8 cellular contexts compared by ENCODE assay signal in genomic region chr20:48722002-48722731, GRCh38.
DNase-seq lines count a peak whose midpoint lies in the region; ATAC-seq, FAIRE-seq and TF ChIP-seq lines count a peak whose summit lies in the region.

No MANE protein-coding gene starts in this region.

- no peak for DNase-seq in activated CD4-positive, alpha-beta T cell treated with anti-CD3 and anti-CD28 coated beads, Interleukin-2, amount 10 ng/mL, durations not matched to agents 24 days and 14 days
- DNase-seq in activated CD4-positive, alpha-beta T cell treated with anti-CD3 and anti-CD28 coated beads for 4 hours: no peak
- no peak for DNase-seq in activated naive CD8-positive, alpha-beta T cell treated with anti-CD3 and anti-CD28 coated beads, Interleukin-2, amount 10 ng/mL, durations not matched to agents 7 days and 5 days
- DNase-seq in kidney: no peak
- DNase-seq in tibial artery: peak; percentile 82 to 87
- no peak for DNase-seq in mesenteric fat pad (ENCODE audit: low spot score)
- DNase-seq in GM19238 (ENCODE audit: insufficient read length, low spot score): no peak

- no peak for ATAC-seq in activated naive CD8-positive, alpha-beta T cell treated with anti-CD3 and anti-CD28 coated beads, Interleukin-2, amount 10 ng/mL, durations not matched to agents 7 days and 5 days (ENCODE audit: low read depth)
- no peak for ATAC-seq in GM18868 (IDR thresholded peaks at IDR 0.05; ENCODE audit: unreplicated experiment)

- H3K4me1 Mint-ChIP-seq in activated CD4-positive, alpha-beta T cell treated with anti-CD3 and anti-CD28 coated beads, Interleukin-2, amount 10 ng/mL, durations not matched to agents 24 days and 14 days: peaks cover 59% of the 10 kb centered on the region
- H3K4me1 Mint-ChIP-seq in activated naive CD8-positive, alpha-beta T cell treated with anti-CD3 and anti-CD28 coated beads, Interleukin-2, amount 10 ng/mL, durations not matched to agents 7 days and 5 days: peaks cover 72% of the 10 kb centered on the region

- FAIRE-seq in kidney (lab: Jason Lieb, UNC): no peak

- H3K4me1 ChIP-seq in kidney (ENCODE audit: control insufficient read depth in 1 of 2, insufficient read depth in 1 of 2, low read depth in 1 of 2, low read length in 2 of 2): peaks cover 4 to 16% of the 10 kb centered on the region in 2 donors
- peaks cover 6 to 90% (median 60%) of the 10 kb centered on the region in 4 donors for H3K4me1 ChIP-seq in tibial artery

- peak overlapping the region; percentile 56 for H3K27ac Mint-ChIP-seq in activated CD4-positive, alpha-beta T cell treated with anti-CD3 and anti-CD28 coated beads, Interleukin-2, amount 10 ng/mL, durations not matched to agents 24 days and 14 days
- peak overlapping the region; percentile 91 for H3K27ac Mint-ChIP-seq in activated naive CD8-positive, alpha-beta T cell treated with anti-CD3 and anti-CD28 coated beads, Interleukin-2, amount 10 ng/mL, durations not matched to agents 7 days and 5 days

- H3K4me3 Mint-ChIP-seq in activated CD4-positive, alpha-beta T cell treated with anti-CD3 and anti-CD28 coated beads, Interleukin-2, amount 10 ng/mL, durations not matched to agents 24 days and 14 days: no peak overlapping the region
- peak overlapping the region; percentile 57 for H3K4me3 Mint-ChIP-seq in activated naive CD8-positive, alpha-beta T cell treated with anti-CD3 and anti-CD28 coated beads, Interleukin-2, amount 10 ng/mL, durations not matched to agents 7 days and 5 days

- H3K36me3 ChIP-seq in kidney (ENCODE audit: control insufficient read depth in 1 of 2, insufficient read depth in 2 of 2, low read length in 2 of 2) (no peaks in the 10 kb centered on the region), tibial artery (no peaks in the 10 kb centered on the region)

- H3K27me3 Mint-ChIP-seq in activated CD4-positive, alpha-beta T cell treated with anti-CD3 and anti-CD28 coated beads, Interleukin-2, amount 10 ng/mL, durations not matched to agents 24 days and 14 days: no peaks in the 10 kb centered on the region
- no peaks in the 10 kb centered on the region for H3K27me3 Mint-ChIP-seq in activated naive CD8-positive, alpha-beta T cell treated with anti-CD3 and anti-CD28 coated beads, Interleukin-2, amount 10 ng/mL, durations not matched to agents 7 days and 5 days

- no peak overlapping the region for H3K4me3 ChIP-seq in kidney (ENCODE audit: low read length in 2 of 2)
- H3K4me3 ChIP-seq in tibial artery: no peak overlapping the region

- intact Hi-C loops in activated CD4-positive, alpha-beta T cell treated with anti-CD3 and anti-CD28 coated beads, Interleukin-2, amount 10 ng/mL, durations not matched to agents 24 days and 14 days (cut with micrococcal nuclease): no loop called here
- intact Hi-C loops in kidney (cut with DNase I) (no loop called here), tibial artery (cut with DNase I; ENCODE audit: low total_unique reads) (no loop called here)

- no peak for TF ChIP-seq CTCF in kidney (IDR thresholded peaks at IDR 0.05; ENCODE audit: borderline replicate concordance, extremely low read depth, insufficient read depth)
- TF ChIP-seq CTCF in tibial artery (IDR thresholded peaks at IDR 0.05): no peak

- H3K27ac ChIP-seq in kidney (ENCODE audit: low read depth in 2 of 2, low read length in 2 of 2) (peak overlapping the region; percentile 39 to 47), tibial artery (peak overlapping the region; percentile 88 to 89)

- H3K9me3 ChIP-seq in kidney (ENCODE audit: control insufficient read depth in 1 of 2, low read length in 2 of 2) (no peaks in the 10 kb centered on the region), tibial artery (no peaks in the 10 kb centered on the region)

- no peak overlapping the region for H3K9ac ChIP-seq in kidney (ENCODE audit: low read length in 2 of 2)

- H3K27me3 ChIP-seq in tibial artery: no peaks in the 10 kb centered on the region

- H3K36me3 Mint-ChIP-seq in activated CD4-positive, alpha-beta T cell treated with anti-CD3 and anti-CD28 coated beads, Interleukin-2, amount 10 ng/mL, durations not matched to agents 24 days and 14 days (ENCODE audit: low read depth): peaks cover 54% of the 10 kb centered on the region
- peaks cover 57% of the 10 kb centered on the region for H3K36me3 Mint-ChIP-seq in activated naive CD8-positive, alpha-beta T cell treated with anti-CD3 and anti-CD28 coated beads, Interleukin-2, amount 10 ng/mL, durations not matched to agents 7 days and 5 days

- POLR2A ChIA-PET in activated naive CD8-positive, alpha-beta T cell treated with anti-CD3 and anti-CD28 coated beads, Interleukin-2, amount 10 ng/mL, durations not matched to agents 7 days and 5 days (lab: Charles Lee): interaction anchor here (1.1 to 2.2 kb wide), 3 partner anchors 17 to 106 kb away, joined by 3 to 9 read pairs (median 5); partner anchors contain the start of gene PREX1

- no peaks in the 10 kb centered on the region for H3K9me3 Mint-ChIP-seq in activated CD4-positive, alpha-beta T cell treated with anti-CD3 and anti-CD28 coated beads, Interleukin-2, amount 10 ng/mL, durations not matched to agents 24 days and 14 days
- no peaks in the 10 kb centered on the region for H3K9me3 Mint-ChIP-seq in activated naive CD8-positive, alpha-beta T cell treated with anti-CD3 and anti-CD28 coated beads, Interleukin-2, amount 10 ng/mL, durations not matched to agents 7 days and 5 days

Comparison
In these comparisons a context has a peak if more than half of its experiments do, and no peak if none do; other contexts are left out.
1. DNase-seq: peak in tibial artery (2 of 2); none in activated CD4-positive, alpha-beta T cell treated with anti-CD3 and anti-CD28 coated beads, Interleukin-2, amount 10 ng/mL, durations not matched to agents 24 days and 14 days (single experiment), activated CD4-positive, alpha-beta T cell treated with anti-CD3 and anti-CD28 coated beads for 4 hours (0 of 2), activated naive CD8-positive, alpha-beta T cell treated with anti-CD3 and anti-CD28 coated beads, Interleukin-2, amount 10 ng/mL, durations not matched to agents 7 days and 5 days (single experiment), kidney (single experiment), mesenteric fat pad (single experiment) and GM19238 (single experiment).